11 cellular contexts compared by ENCODE assay signal in the genomic region with DNA sequence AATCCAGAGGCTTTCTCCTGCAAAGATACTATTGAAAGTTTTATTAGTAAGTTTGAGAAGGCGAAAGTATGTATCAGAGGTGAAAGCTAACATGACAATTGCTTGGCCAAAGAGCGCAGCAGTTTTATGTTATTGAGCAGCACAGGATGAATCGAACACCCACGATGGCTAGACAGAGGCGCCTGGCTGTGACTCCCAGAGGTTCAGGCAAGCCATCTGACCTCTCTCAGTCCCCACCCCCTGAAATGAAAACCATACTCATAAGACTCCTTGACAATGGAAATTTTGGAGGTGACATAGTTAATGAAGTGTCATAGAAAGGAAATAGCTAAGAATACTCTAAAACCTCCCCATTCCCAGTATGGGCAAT.
DNase-seq lines count a peak whose midpoint lies in the region; ATAC-seq, FAIRE-seq and TF ChIP-seq lines count a peak whose summit lies in the region.
"Had no signal": no experiment of that assay in that cellular context is flagged by ENCODE, and none has a peak within 500 bp of the region (broad histone marks: within the 10 kb centered on the region; RNA-seq: fewer than 3 reads in every experiment).

No MANE protein-coding gene starts in this region.

- no peaks in the 10 kb centered on the region for H3K9me3 Mint-ChIP-seq in astrocyte (ENCODE audit: unreplicated experiment)

- no peak for TF ChIP-seq POLR2A in breast epithelium (IDR thresholded peaks at IDR 0.05)
- no peak for TF ChIP-seq POLR2A in tibial nerve (IDR thresholded peaks at IDR 0.05)

- FAIRE-seq in astrocyte (lab: Jason Lieb, UNC) = no peak

- WGBS in mammary epithelial cell (ENCODE audit: low coverage, missing lambda C conversion rate) = 96% methylated on average over 5 of the region's 5 CpGs
- 89% methylated on average over 3 to 5 of the region's 5 CpGs for WGBS in mesodermal cell (ENCODE audit: insufficient coverage in 2 of 2), 2 experiments
- WGBS in tibial nerve, 2 donors = 61 to 65% methylated on average over 5 of the region's 5 CpGs

- H3K27me3 Mint-ChIP-seq in astrocyte (ENCODE audit: low read depth, unreplicated experiment) = no peaks in the 10 kb centered on the region

- in situ Hi-C loops in mammary epithelial cell (cut with MboI; ENCODE audit: low sequenced_read_pairs in 2 of 2) = no loop called here

- TF ChIP-seq EP300 in tibial nerve (IDR thresholded peaks at IDR 0.05) = no peak

- ATAC-seq in HG03045 (IDR thresholded peaks at IDR 0.05; ENCODE audit: unreplicated experiment) (no peak), HG03175 (IDR thresholded peaks at IDR 0.05; ENCODE audit: unreplicated experiment) (no peak)

- H3K4me1 Mint-ChIP-seq in astrocyte (ENCODE audit: low read depth, unreplicated experiment) = peaks cover 19% of the 10 kb centered on the region

- H3K9me3 ChIP-seq in breast epithelium (no peaks in the 10 kb centered on the region), mammary epithelial cell (replicated peaks; ENCODE audit: insufficient read depth, low read length) (no peaks in the 10 kb centered on the region), astrocyte (ENCODE audit: insufficient read depth, low read depth, low read length) (no peaks in the 10 kb centered on the region), mesodermal cell (ENCODE audit: control insufficient read depth, low read length) (no peaks in the 10 kb centered on the region), tibial nerve (no peaks in the 10 kb centered on the region)

- H3K4me3 ChIP-seq in breast epithelium (peak overlapping the region in 1 of 3 donors; percentile 75), mammary epithelial cell (replicated peaks in 1 of 3; ENCODE audit: insufficient read depth in 1 of 3, low read depth in 2 of 3, low read length in 3 of 3) (no peak overlapping the region), astrocyte (ENCODE audit: insufficient read depth, low read depth, low read length) (no peak overlapping the region), mesodermal cell (ENCODE audit: extremely low read depth, insufficient read depth, low read length, poor library complexity, severe bottlenecking) (no peak overlapping the region), tibial nerve (no peak overlapping the region)

- H3K4me1 ChIP-seq in breast epithelium (peaks cover 6 to 7% of the 10 kb centered on the region in 2 donors), mammary epithelial cell (ENCODE audit: insufficient read depth, low read length) (peaks cover 9% of the 10 kb centered on the region), astrocyte (ENCODE audit: insufficient read depth, low read length) (peaks cover 28% of the 10 kb centered on the region), mesodermal cell (ENCODE audit: control insufficient read depth, insufficient read depth, low read length, poor library complexity, severe bottlenecking) (peaks cover 23% of the 10 kb centered on the region), tibial nerve (peaks cover 0 to 55% (median 22%) of the 10 kb centered on the region in 4 donors)

- H3K36me3 Mint-ChIP-seq in astrocyte (ENCODE audit: low read depth, unreplicated experiment) = no peaks in the 10 kb centered on the region

- no TSS peak for BruUV-seq in mammary epithelial cell (replicated peaks; lab: Mats Ljungman, UMichigan)

- H2AFZ ChIP-seq in mammary epithelial cell (ENCODE audit: low read depth, low read length) (no peak overlapping the region), astrocyte (ENCODE audit: low read depth, low read length) (no peak overlapping the region)

- H3K27ac Mint-ChIP-seq in astrocyte (ENCODE audit: unreplicated experiment) = peak overlapping the region; percentile 83

- H3K27ac ChIP-seq in breast epithelium (peak overlapping the region; percentile 58 to 88), mammary epithelial cell (ENCODE audit: insufficient read depth, low read depth, low read length) (no peak overlapping the region), astrocyte (ENCODE audit: low read depth, low read length) (no peak overlapping the region), mesodermal cell (ENCODE audit: low read depth, low read length, severe bottlenecking) (peak overlapping the region; percentile 98), tibial nerve (peak overlapping the region in 3 of 4 donors; percentile 76 to 97 (median 86))

- DNase-seq in breast epithelium (ENCODE audit: low spot score in 2 of 2) (no peak), mammary epithelial cell (no peak), astrocyte (ENCODE audit: low read depth) (no peak), tibial nerve (ENCODE audit: low spot score in 2 of 2) (no peak), GOT3 (lab: John Stamatoyannopoulos, UW) (no peak)
- DNase-seq: GF-D8, NCI-H1105 treated with DMSO at 0.1 percent for 48 hours, T-helper 9 cell had no signal

- dilution Hi-C loops in mammary epithelial cell (cut with HindIII; ENCODE audit: low sequenced_read_pairs) = no loop called here

- no peak overlapping the region for H3K4me2 ChIP-seq in mammary epithelial cell (ENCODE audit: insufficient read depth, low read depth, low read length)
- H3K4me2 ChIP-seq in astrocyte (ENCODE audit: low read length) = peak overlapping the region; percentile 85

- H3K27me3 ChIP-seq in breast epithelium (no peaks in the 10 kb centered on the region), mammary epithelial cell (ENCODE audit: insufficient read depth, low read length) (peaks cover 12% of the 10 kb centered on the region), astrocyte (ENCODE audit: insufficient read depth, low read length) (no peaks in the 10 kb centered on the region), tibial nerve (no peaks in the 10 kb centered on the region)

- CTCF ChIA-PET in mammary epithelial cell (lab: Charles Lee; ENCODE audit: low non-redundant PET) = interaction anchor here (0.5 kb wide), 1 partner anchor 594 kb away, joined by 6 read pairs; no protein-coding TSS in a partner anchor

- H3K79me2 ChIP-seq in mammary epithelial cell (ENCODE audit: insufficient read depth, low read length) (no peaks in the 10 kb centered on the region), astrocyte (ENCODE audit: insufficient read depth, low read length) (no peaks in the 10 kb centered on the region)

- H4K20me1 ChIP-seq in mammary epithelial cell (ENCODE audit: insufficient read depth, low read length) (no peaks in the 10 kb centered on the region), astrocyte (ENCODE audit: insufficient read depth, low read length) (no peaks in the 10 kb centered on the region)

- H3K36me3 ChIP-seq in breast epithelium (no peaks in the 10 kb centered on the region), mammary epithelial cell (ENCODE audit: insufficient read depth, low read length) (no peaks in the 10 kb centered on the region), astrocyte (ENCODE audit: insufficient read depth, low read length) (no peaks in the 10 kb centered on the region), mesodermal cell (ENCODE audit: control insufficient read depth, insufficient read depth, low read length) (no peaks in the 10 kb centered on the region), tibial nerve (no peaks in the 10 kb centered on the region)

- TF ChIP-seq CTCF in breast epithelium (IDR thresholded peaks at IDR 0.05) (no peak), mammary epithelial cell (conservative IDR thresholded peaks at IDR 0.05 in 1 of 2, IDR thresholded peaks at IDR 0.05 in 1 of 2; ENCODE audit: extremely low read depth in 1 of 2, insufficient read depth in 1 of 2, low read depth in 1 of 2, low read length in 2 of 2) (no peak), astrocyte (IDR thresholded peaks at IDR 0.05; ENCODE audit: insufficient read depth, low read depth, low read length) (no peak), tibial nerve (IDR thresholded peaks at IDR 0.05) (no peak)

- peak overlapping the region; percentile 55 for H3K4me3 Mint-ChIP-seq in astrocyte (ENCODE audit: unreplicated experiment)

- H3K9ac ChIP-seq in mammary epithelial cell (ENCODE audit: insufficient read depth, low read length) (no peak overlapping the region), astrocyte (ENCODE audit: low read length) (peak overlapping the region; percentile 76)

- intact Hi-C loops in breast epithelium (cut with DNase I; ENCODE audit: low total_unique reads) (loop anchor here (5.0 to 10.0 kb wide), 2 partner anchors 416 to 519 kb away; a partner anchor contains a TSS), mammary epithelial cell (cut with micrococcal nuclease) (loop anchor here (10.0 kb wide), 2 partner anchors 279 to 419 kb away; a partner anchor contains a TSS)

Comparison
In these comparisons a context has a peak if more than half of its experiments do, and no peak if none do; other contexts are left out.
1. H3K27ac ChIP-seq: peak in breast epithelium (2 of 2), mesodermal cell (single experiment) and tibial nerve (3 of 4); none in mammary epithelial cell (single experiment) and astrocyte (single experiment).